Comparison of ENCODE assay signal across 22 cellular contexts in the genomic region with DNA sequence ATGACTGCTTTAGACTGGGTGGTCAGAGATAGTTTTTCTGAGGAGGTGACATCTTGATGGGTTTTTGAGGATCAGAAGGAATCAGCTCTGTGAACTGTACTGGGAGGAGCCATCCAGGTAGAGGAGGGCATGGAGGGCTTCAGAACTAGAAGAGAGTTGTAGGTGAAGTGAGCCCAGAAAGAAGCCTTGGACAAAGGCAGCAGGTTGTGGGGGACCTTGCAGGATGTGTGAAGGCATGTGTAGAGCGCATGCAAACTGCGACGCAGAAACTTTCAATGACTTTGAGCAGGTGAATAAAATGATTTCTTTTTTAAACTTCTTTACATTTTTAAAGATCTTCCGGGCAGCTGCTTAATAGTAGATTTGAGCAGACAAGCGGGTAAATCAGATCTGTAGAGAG.
"Had no signal": no experiment of that assay in that cellular context is flagged by ENCODE, and none has a peak within 500 bp of the region (broad histone marks: within the 10 kb centered on the region; RNA-seq: fewer than 3 reads in every experiment).

No MANE protein-coding gene starts in this region.

- H3K4me2 ChIP-seq: hepatocyte had no signal

- H3K9me3 ChIP-seq: esophagus muscularis mucosa, gastroesophageal sphincter, heart left ventricle, left ventricle myocardium inferior, lower lobe of right lung, mucosa of descending colon had no signal

- H3K27ac Mint-ChIP-seq: immature natural killer cell, mesothelial cell of epicardium had no signal

- H3K36me3 Mint-ChIP-seq: immature natural killer cell, mesothelial cell of epicardium had no signal

- H2AFZ ChIP-seq: hepatocyte had no signal

- H3K4me1 ChIP-seq: esophagus muscularis mucosa, foreskin keratinocyte, gastroesophageal sphincter, heart left ventricle, left ventricle myocardium inferior, lower lobe of right lung had no signal

- H3K27ac ChIP-seq: coronary artery, dorsolateral prefrontal cortex, esophagus muscularis mucosa, foreskin keratinocyte, gastroesophageal sphincter, heart left ventricle, hepatocyte, left ventricle myocardium inferior, lower lobe of right lung had no signal

- H3K36me3 ChIP-seq: esophagus muscularis mucosa, gastroesophageal sphincter, heart left ventricle, left ventricle myocardium inferior, lower lobe of right lung had no signal

- DNase-seq: dermis blood vessel endothelial cell; dorsolateral prefrontal cortex; effector CD4-positive, alpha-beta T cell; effector memory CD4-positive, alpha-beta T cell; foreskin keratinocyte; heart left ventricle; hypothalamus; immature natural killer cell; islet precursor cell; kidney; kidney glomerular epithelial cell; left colon; left ventricle myocardium inferior; lower lobe of right lung; mesenchymal stem cell; mucosa of descending colon had no signal

- H3K4me3 ChIP-seq: coronary artery, dorsolateral prefrontal cortex, esophagus muscularis mucosa, gastroesophageal sphincter, heart left ventricle, hepatocyte, left ventricle myocardium inferior, lower lobe of right lung, mucosa of descending colon had no signal

- H3K4me3 Mint-ChIP-seq: immature natural killer cell, mesothelial cell of epicardium had no signal

- ATAC-seq: foreskin keratinocyte, gastroesophageal sphincter, heart left ventricle, left colon, left lobe of liver, lower lobe of right lung, mucosa of descending colon had no signal

- H3K4me1 Mint-ChIP-seq: immature natural killer cell, mesothelial cell of epicardium had no signal

- H3K79me2 ChIP-seq: hepatocyte had no signal
